2 cellular contexts compared by ENCODE assay signal in genomic region chr13:73138276-73138950, GRCh38.
TF ChIP-seq lines count a peak whose summit lies in the region.

No MANE protein-coding gene starts in this region.

TF ChIP-seq in WTC11, 78 proteins besides CTCF, POLR2A, EP300 and RAD21 (continued from another document):
- TF ChIP-seq ZNF263 (CRISPR knock-in tag; IDR thresholded peaks at IDR 0.05; ENCODE audit: low read depth) (no peak), MLX (CRISPR knock-in tag; IDR thresholded peaks at IDR 0.05) (no peak), ELF4 (CRISPR knock-in tag; IDR thresholded peaks at IDR 0.05; ENCODE audit: low read depth) (no peak), CBFB (CRISPR knock-in tag; IDR thresholded peaks at IDR 0.05; ENCODE audit: low read depth) (no peak), TP53 (CRISPR knock-in tag; IDR thresholded peaks at IDR 0.05) (no peak), FOXJ3 (CRISPR knock-in tag; IDR thresholded peaks at IDR 0.05; ENCODE audit: borderline replicate concordance) (no peak), ATF3 (CRISPR knock-in tag; conservative IDR thresholded peaks at IDR 0.05) (no peak)
- TF ChIP-seq, protein P1, sequence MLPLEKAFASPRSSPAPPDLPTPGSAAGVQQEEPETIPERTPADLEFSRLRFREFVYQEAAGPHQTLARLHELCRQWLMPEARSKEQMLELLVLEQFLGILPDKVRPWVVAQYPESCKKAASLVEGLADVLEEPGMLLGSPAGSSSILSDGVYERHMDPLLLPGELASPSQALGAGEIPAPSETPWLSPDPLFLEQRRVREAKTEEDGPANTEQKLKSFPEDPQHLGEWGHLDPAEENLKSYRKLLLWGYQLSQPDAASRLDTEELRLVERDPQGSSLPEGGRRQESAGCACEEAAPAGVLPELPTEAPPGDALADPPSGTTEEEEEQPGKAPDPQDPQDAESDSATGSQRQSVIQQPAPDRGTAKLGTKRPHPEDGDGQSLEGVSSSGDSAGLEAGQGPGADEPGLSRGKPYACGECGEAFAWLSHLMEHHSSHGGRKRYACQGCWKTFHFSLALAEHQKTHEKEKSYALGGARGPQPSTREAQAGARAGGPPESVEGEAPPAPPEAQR (CRISPR knock-in tag; IDR thresholded peaks at IDR 0.05), result no peak

TF ChIP-seq in SK-N-SH, 30 proteins besides CTCF, POLR2A, EP300 and RAD21 (continued from another document):
- TF ChIP-seq TCF12 (IDR thresholded peaks at IDR 0.05), result no peak
